2 cellular contexts compared by ENCODE assay signal in genomic region chr22:19406281-19406811, GRCh38.
A peak's percentile ranks its signal among the peaks of the same experiment; 100 is the strongest.
TF ChIP-seq lines count a peak whose summit lies in the region.

No MANE protein-coding gene starts in this region.

TF ChIP-seq in GM12878, 131 proteins besides CTCF, POLR2A, EP300 and RAD21:
- TF ChIP-seq MYC (IDR thresholded peaks at IDR 0.05; ENCODE audit: insufficient read depth, insufficient read length, insufficient replicate concordance, low read length, severe bottlenecking) = no peak
- TF ChIP-seq SMAD1 (IDR thresholded peaks at IDR 0.05; ENCODE audit: low read depth, partially characterized antibody) = no peak
- TF ChIP-seq RUNX3 (IDR thresholded peaks at IDR 0.05; ENCODE audit: low read length) = no peak
- no peak for TF ChIP-seq NR2C2 (IDR thresholded peaks at IDR 0.05; ENCODE audit: borderline replicate concordance, control insufficient read depth, insufficient read length, low read depth)
- TF ChIP-seq ZBTB11 (CRISPR knock-in tag; IDR thresholded peaks at IDR 0.05) = no peak
- no peak for TF ChIP-seq SP1 (IDR thresholded peaks at IDR 0.05; ENCODE audit: low read depth, low read length)
- no peak for TF ChIP-seq PML (IDR thresholded peaks at IDR 0.05; ENCODE audit: low read length)
- no peak for TF ChIP-seq DPF2 (IDR thresholded peaks at IDR 0.05)
- TF ChIP-seq CREB1 (IDR thresholded peaks at IDR 0.05; ENCODE audit: low read depth) = no peak
- TF ChIP-seq SMC3 (IDR thresholded peaks at IDR 0.05; ENCODE audit: borderline replicate concordance, low read length) = no peak
- TF ChIP-seq KAT2A (conservative IDR thresholded peaks at IDR 0.05; ENCODE audit: control insufficient read depth, low read depth, low read length) = no peak
- no peak for TF ChIP-seq JUNB (IDR thresholded peaks at IDR 0.05)
- TF ChIP-seq IKZF1 (conservative IDR thresholded peaks at IDR 0.05) = no peak
- no peak for TF ChIP-seq CHD4 (IDR thresholded peaks at IDR 0.05)
- no peak for TF ChIP-seq TBL1XR1 (IDR thresholded peaks at IDR 0.05; ENCODE audit: low read depth, low read length)
- no peak for TF ChIP-seq HCFC1 (IDR thresholded peaks at IDR 0.05; ENCODE audit: low read length)
- TF ChIP-seq WRNIP1 (IDR thresholded peaks at IDR 0.05; ENCODE audit: borderline replicate concordance, low read depth, low read length) = no peak

TF ChIP-seq in HepG2, 621 proteins besides CTCF, POLR2A, EP300 and RAD21:
- TF ChIP-seq RBM22 (optimal IDR thresholded peaks at IDR 0.05; ENCODE audit: low read length) (peak; percentile 27), KDM3A (CRISPR knock-in tag; IDR thresholded peaks at IDR 0.05; ENCODE audit: low read depth) (no peak)
TF ChIP-seq in HepG2: peak in this region for 1.
